9 cellular contexts compared by ENCODE assay signal in the genomic region with DNA sequence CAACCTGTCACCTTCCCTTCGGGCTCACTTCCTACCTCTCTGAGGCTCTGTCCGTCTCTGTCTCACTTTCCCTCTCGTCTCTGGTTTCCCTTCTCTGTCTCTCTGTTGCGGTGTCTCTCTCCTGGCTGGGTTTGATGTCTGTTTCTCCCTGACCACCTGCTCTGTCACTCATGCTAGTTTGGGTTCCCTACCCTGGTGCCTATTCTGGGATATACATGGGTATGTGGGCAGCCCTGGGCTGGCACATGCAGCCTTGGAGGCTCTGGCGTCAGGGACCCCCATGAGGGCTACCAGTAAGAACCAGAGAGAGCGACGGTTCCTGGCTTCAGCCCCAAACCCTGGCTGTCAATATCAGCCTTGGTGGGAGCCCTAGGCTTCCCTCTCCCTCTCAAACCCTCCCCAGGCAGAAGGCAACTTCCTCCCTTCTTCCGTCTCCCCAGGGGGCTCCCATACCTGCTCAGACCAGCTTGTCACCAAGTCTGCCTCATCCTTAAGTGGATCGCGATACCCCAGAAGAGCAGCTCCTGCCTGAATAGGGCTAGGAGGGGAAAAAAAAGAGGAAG. TPM values are rescaled to one million over a fixed set of nuclear protein-coding genes. Genes with fewer than 3 reads are reported as not detected.
A peak's percentile ranks its signal among the peaks of the same experiment; 100 is the strongest.
DNase-seq lines count a peak whose midpoint lies in the region; ATAC-seq, FAIRE-seq and TF ChIP-seq lines count a peak whose summit lies in the region.
"Had no signal": no experiment of that assay in that cellular context is flagged by ENCODE, and none has a peak within 500 bp of the region (broad histone marks: within the 10 kb centered on the region; RNA-seq: fewer than 3 reads in every experiment).

No MANE protein-coding gene starts in this region.

- H3K27me3 Mint-ChIP-seq in naive B cell: no peaks in the 10 kb centered on the region

- H3K4me1 ChIP-seq in BLaER1: peaks cover 37% of the 10 kb centered on the region
- peaks cover 23% of the 10 kb centered on the region for H3K4me1 ChIP-seq in mammary epithelial cell (ENCODE audit: insufficient read depth, low read length)

- no peak for DNase-seq in HFF-Myc (ENCODE audit: extremely low read depth, low read depth)
- DNase-seq in mammary epithelial cell: no peak
- no peak for DNase-seq in naive B cell
- DNase-seq in RCC 7860 (ENCODE audit: low spot score): no peak
- DNase-seq in GM03348 (ENCODE audit: low spot score): no peak
- DNase-seq in kidney tubule cell (ENCODE audit: low spot score): no peak
- DNase-seq in NCI-H1930 (lab: John Stamatoyannopoulos, UW): no peak
- DNase-seq: NCI-H187 had no signal

- intact Hi-C loops in mammary epithelial cell (cut with micrococcal nuclease): no loop called here

- H3K27me3 ChIP-seq in BLaER1 (0 out of 2 replicates have a peak, but pooled peaks cover 5% of the 10 kb centered on the region), mammary epithelial cell (ENCODE audit: insufficient read depth, low read length) (no peaks in the 10 kb centered on the region)

- H3K36me3 ChIP-seq in BLaER1 (peaks cover 6% of the 10 kb centered on the region; the same call in 1 of the 2 replicates), mammary epithelial cell (ENCODE audit: insufficient read depth, low read length) (no peaks in the 10 kb centered on the region)

- H3K4me3 ChIP-seq in BLaER1 (peak overlapping the region; percentile 65), HFF-Myc (replicated peaks; ENCODE audit: low read depth, low read length) (peak overlapping the region; percentile 38), mammary epithelial cell (replicated peaks in 1 of 3; ENCODE audit: insufficient read depth in 1 of 3, low read depth in 2 of 3, low read length in 3 of 3) (peak overlapping the region in 1 of 3 experiments; percentile 34)

- H3K4me2 ChIP-seq in BLaER1 (peak overlapping the region; percentile 84), mammary epithelial cell (ENCODE audit: insufficient read depth, low read depth, low read length) (peak overlapping the region; percentile 57)

- H3K9me3 ChIP-seq in BLaER1 (peaks cover 11% of the 10 kb centered on the region), mammary epithelial cell (replicated peaks; ENCODE audit: insufficient read depth, low read length) (no peaks in the 10 kb centered on the region)

- in situ Hi-C loops in mammary epithelial cell (cut with MboI; ENCODE audit: low sequenced_read_pairs in 2 of 2): no loop called here

- H3K4me3 Mint-ChIP-seq in naive B cell: peak overlapping the region; percentile 70 to 86 (median 75)

- peak overlapping the region; percentile 67 for H3K27ac ChIP-seq in BLaER1
- no peak overlapping the region for H3K27ac ChIP-seq in mammary epithelial cell (ENCODE audit: insufficient read depth, low read depth, low read length)

- H3K9me3 Mint-ChIP-seq in naive B cell: peaks cover 0 to 2% (median 0%) of the 10 kb centered on the region in 7 donors

- FAIRE-seq in RCC 7860 (lab: Jason Lieb, UNC): no peak

- H3K27ac Mint-ChIP-seq in naive B cell: peak overlapping the region in 5 of 6 donors; percentile 12 to 87 (median 76)

- TSS peak; percentile 22 for BruUV-seq in mammary epithelial cell (replicated peaks; lab: Mats Ljungman, UMichigan)

- H3K9ac ChIP-seq in BLaER1 (peak overlapping the region; percentile 75), mammary epithelial cell (ENCODE audit: insufficient read depth, low read length) (no peak overlapping the region)

- 83% methylated on average over 10 of the region's 10 CpGs for whole genome bisulfite sequencing in mammary epithelial cell (ENCODE audit: low coverage, missing lambda C conversion rate)

- H2AFZ ChIP-seq in mammary epithelial cell (ENCODE audit: low read depth, low read length): no peak overlapping the region

- H3K4me1 Mint-ChIP-seq in naive B cell: peaks cover 20 to 24% (median 23%) of the 10 kb centered on the region in 3 donors

- no peak for ATAC-seq in naive B cell (ENCODE audit: low read depth in 2 of 2)

- H3K79me2 ChIP-seq in mammary epithelial cell (ENCODE audit: insufficient read depth, low read length): peaks cover 6% of the 10 kb centered on the region

- no peaks in the 10 kb centered on the region for H3K36me3 Mint-ChIP-seq in naive B cell

- TF ChIP-seq CTCF in HFF-Myc (IDR thresholded peaks at IDR 0.05; ENCODE audit: low read depth, low read length, missing control alignments): no peak
- no peak for TF ChIP-seq CTCF in mammary epithelial cell (conservative IDR thresholded peaks at IDR 0.05 in 1 of 2, IDR thresholded peaks at IDR 0.05 in 1 of 2; ENCODE audit: extremely low read depth in 1 of 2, insufficient read depth in 1 of 2, low read depth in 1 of 2, low read length in 2 of 2)

- no peaks in the 10 kb centered on the region for H4K20me1 ChIP-seq in BLaER1
- H4K20me1 ChIP-seq in mammary epithelial cell (ENCODE audit: insufficient read depth, low read length): no peaks in the 10 kb centered on the region

- dilution Hi-C loops in mammary epithelial cell (cut with HindIII; ENCODE audit: low sequenced_read_pairs): no loop called here

- CTCF ChIA-PET in mammary epithelial cell (lab: Charles Lee; ENCODE audit: low non-redundant PET): no interaction called here

RNA-seq across cellular contexts. Expression of gene DNASE1L1, which starts 0.3 kb away (rescaled TPM):
- total RNA-seq in mammary epithelial cell: 10 to 100 TPM; 17.8 to 30.5 TPM
- polyA plus RNA-seq in mammary epithelial cell (25.2 TPM), naive B cell (ENCODE audit: low read depth in 6 of 6) (10 to 100 TPM in 5 of 6 donors, 1 to 10 TPM in 1; 9.5 to 23.1 (median 14.3) TPM)
- 20.6 TPM for polyA minus RNA-seq in mammary epithelial cell

RNA-seq across cellular contexts. Expression of gene TAFAZZIN, which starts 2.6 kb away (rescaled TPM):
- total RNA-seq in mammary epithelial cell: 10 to 100 TPM; 19.5 to 31.0 TPM
- polyA plus RNA-seq in mammary epithelial cell (18.6 TPM), naive B cell (ENCODE audit: low read depth in 6 of 6) (10 to 100 TPM; 31.6 to 50.2 (median 36.6) TPM)
- polyA minus RNA-seq in mammary epithelial cell: 22.8 TPM

RNA-seq across cellular contexts. Expression of gene RPL10, which starts 10.6 kb away (rescaled TPM):
- 1,000 to 10,000 TPM; 1,996 to 2,155 TPM for total RNA-seq in mammary epithelial cell
- polyA plus RNA-seq in mammary epithelial cell (5,021 TPM), naive B cell (ENCODE audit: low read depth in 6 of 6) (1,000 to 10,000 TPM; 3,636 to 5,147 (median 4,635) TPM)
- 1,289 TPM for polyA minus RNA-seq in mammary epithelial cell

RNA-seq across cellular contexts. Expression of gene ATP6AP1, which starts 19.7 kb away (rescaled TPM):
- 10 to 100 TPM; 56.0 to 71.4 TPM for total RNA-seq in mammary epithelial cell
- polyA plus RNA-seq in mammary epithelial cell (81.5 TPM), naive B cell (ENCODE audit: low read depth in 6 of 6) (100 to 1,000 TPM in 1 of 6 donors, 10 to 100 TPM in 5; 81.8 to 173 (median 88.7) TPM)
- polyA minus RNA-seq in mammary epithelial cell: 93.3 TPM

RNA-seq across cellular contexts. Expression of gene GDI1, which starts 28.2 kb away (rescaled TPM):
- 100 to 1,000 TPM; 100 to 109 TPM for total RNA-seq in mammary epithelial cell
- 112 TPM for polyA plus RNA-seq in mammary epithelial cell
- 132 TPM for polyA minus RNA-seq in mammary epithelial cell
- polyA plus RNA-seq in naive B cell (ENCODE audit: low read depth in 6 of 6): 10 to 100 TPM; 28.4 to 44.3 (median 35.5) TPM
